In the genomic region with DNA sequence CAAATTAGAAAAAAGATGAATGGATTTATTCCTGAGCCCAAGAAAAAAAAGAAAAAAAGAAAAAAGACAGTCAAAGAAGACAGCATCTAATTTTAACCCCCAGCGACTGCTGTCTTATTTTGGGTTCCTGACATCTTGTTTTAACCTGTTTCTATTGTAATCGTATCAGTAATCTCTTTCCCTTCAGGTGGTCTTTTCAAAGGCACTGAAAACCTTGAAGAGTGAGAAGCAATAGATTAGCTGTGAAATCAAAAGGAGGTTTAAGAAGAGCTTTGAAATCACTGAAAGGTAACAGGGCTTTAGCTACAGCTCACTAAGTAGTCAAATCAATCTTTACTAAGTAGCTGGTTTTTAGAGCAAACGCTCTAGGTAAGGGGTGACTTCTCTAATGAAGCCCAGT, we compare ENCODE assay signal across 24 cellular contexts.
"Had no signal": no experiment of that assay in that cellular context is flagged by ENCODE, and none has a peak within 500 bp of the region (broad histone marks: within the 10 kb centered on the region; RNA-seq: fewer than 3 reads in every experiment).

No MANE protein-coding gene starts in this region.

- H3K27ac Mint-ChIP-seq: natural killer cell; stimulated activated effector memory CD8-positive, alpha-beta T cell treated with anti-CD3 and anti-CD28 coated beads, Interleukin-12 subunit alpha, Interleukin-12 subunit beta, amount 100 ng/mL, for 72 hours; type B pancreatic cell had no signal

- H3K4me1 Mint-ChIP-seq: stimulated activated effector memory CD8-positive, alpha-beta T cell treated with anti-CD3 and anti-CD28 coated beads, Interleukin-12 subunit alpha, Interleukin-12 subunit beta, amount 100 ng/mL, for 72 hours had no signal

- H3K27me3 ChIP-seq: esophagus muscularis mucosa, gastrocnemius medialis, right lobe of liver, suprapubic skin, thyroid gland, uterus had no signal

- H3K9ac ChIP-seq: parathyroid adenoma had no signal

- ATAC-seq: gastrocnemius medialis; heart right ventricle; natural killer cell; right lobe of liver; stimulated activated effector memory CD8-positive, alpha-beta T cell treated with anti-CD3 and anti-CD28 coated beads, Interleukin-12 subunit alpha, Interleukin-12 subunit beta, amount 100 ng/mL, for 72 hours; stimulated activated naive CD8-positive, alpha-beta T cell treated with anti-CD3 and anti-CD28 coated beads, Interleukin-15, Interleukin-2, amounts not matched to agents 100 U/mL and 50 U/mL, for 24 hours had no signal

- H3K9me3 Mint-ChIP-seq: natural killer cell; stimulated activated effector memory CD8-positive, alpha-beta T cell treated with anti-CD3 and anti-CD28 coated beads, Interleukin-12 subunit alpha, Interleukin-12 subunit beta, amount 100 ng/mL, for 72 hours; type B pancreatic cell had no signal

- H3K9me3 ChIP-seq: esophagus muscularis mucosa, gastrocnemius medialis, heart right ventricle, prostate gland, right lobe of liver, suprapubic skin, thyroid gland, uterus had no signal

- H3K4me1 ChIP-seq: parathyroid adenoma, prostate gland, right lobe of liver, uterus had no signal

- H3K36me3 ChIP-seq: esophagus muscularis mucosa, gastrocnemius medialis, heart right ventricle, prostate gland, right lobe of liver, suprapubic skin, thyroid gland, uterus had no signal

- H3K4me3 ChIP-seq: dorsolateral prefrontal cortex, esophagus muscularis mucosa, gastrocnemius medialis, heart right ventricle, prostate gland, right lobe of liver, suprapubic skin, thyroid gland, uterus had no signal

- FAIRE-seq: islet of Langerhans had no signal

- DNase-seq: cortex of kidney; dorsolateral prefrontal cortex; effector memory CD4-positive, alpha-beta T cell; gastrocnemius medialis; heart right ventricle; hypothalamus; kidney glomerular epithelial cell; mammary epithelial cell; natural killer cell; retina; right lobe of liver; stimulated activated CD4-positive, alpha-beta T cell treated with anti-CD3 and anti-CD28 coated beads, Interleukin-4, amount 100 ng/mL, for 1 hour; stimulated activated CD8-positive, alpha-beta memory T cell treated with anti-CD3 and anti-CD28 coated beads, Interleukin-4, amount 100 ng/mL, for 48 hours; stimulated activated naive CD8-positive, alpha-beta T cell treated with anti-CD3 and anti-CD28 coated beads, Interleukin-15, Interleukin-2, amounts not matched to agents 100 U/mL and 50 U/mL, for 24 hours; thyroid gland; uterus had no signal

- H3K27ac ChIP-seq: dorsolateral prefrontal cortex, epithelial cell of prostate, esophagus muscularis mucosa, gastrocnemius medialis, heart right ventricle, parathyroid adenoma, prostate gland, right lobe of liver, suprapubic skin, thyroid gland, uterus had no signal

- H2AFZ ChIP-seq: parathyroid adenoma had no signal

- H3K79me2 ChIP-seq: parathyroid adenoma had no signal

- H3K27me3 Mint-ChIP-seq: type B pancreatic cell had no signal

- H3K36me3 Mint-ChIP-seq: natural killer cell; stimulated activated effector memory CD8-positive, alpha-beta T cell treated with anti-CD3 and anti-CD28 coated beads, Interleukin-12 subunit alpha, Interleukin-12 subunit beta, amount 100 ng/mL, for 72 hours; type B pancreatic cell had no signal

- H3K4me3 Mint-ChIP-seq: natural killer cell; stimulated activated effector memory CD8-positive, alpha-beta T cell treated with anti-CD3 and anti-CD28 coated beads, Interleukin-12 subunit alpha, Interleukin-12 subunit beta, amount 100 ng/mL, for 72 hours; type B pancreatic cell had no signal
